Comparison of ENCODE assay signal across 14 cellular contexts in genomic region chr2:207044963-207045362, GRCh38.
DNase-seq lines count a peak whose midpoint lies in the region; ATAC-seq and TF ChIP-seq lines count a peak whose summit lies in the region.
"Had no signal": no experiment of that assay in that cellular context is flagged by ENCODE, and none has a peak within 500 bp of the region (broad histone marks: within the 10 kb centered on the region; RNA-seq: fewer than 3 reads in every experiment).

No MANE protein-coding gene starts in this region.

- H3K4me1 ChIP-seq in SJSA1 (replicated peaks) (peaks cover 67% of the 10 kb centered on the region), mesenchymal stem cell (ENCODE audit: control insufficient read depth, insufficient read depth, low read depth, low read length) (peaks cover 11% of the 10 kb centered on the region)

- H2BK120ac ChIP-seq in mesenchymal stem cell (ENCODE audit: low read depth, low read length) = peak overlapping the region; percentile 30

- H3K27ac ChIP-seq in SJSA1 = peak overlapping the region; percentile 96
- H3K27ac ChIP-seq in mesenchymal stem cell (ENCODE audit: low read length, poor library complexity, severe bottlenecking) = no peak overlapping the region
- H3K27ac ChIP-seq: BLaER1 treated with 17β-estradiol and CSF1 and Interleukin-3, amounts not matched to agents 10 nM and 100 nM had no signal

- DNase-seq in DMS53 (lab: John Stamatoyannopoulos, UW) (peak; percentile 40), SJSA1 (ENCODE audit: low read depth in 1 of 2, low spot score in 2 of 2) (no peak), left lobe of liver (ENCODE audit: low spot score) (no peak), mesenchymal stem cell (no peak), occipital lobe (lab: John Stamatoyannopoulos, UW) (no peak), erythroblast (lab: John Stamatoyannopoulos, UW) (no peak)
- DNase-seq in activated naive CD4-positive, alpha-beta T cell treated with Interleukin-2 at 50 U/mL for 16 hours = no peak
- DNase-seq: CD8-positive, alpha-beta memory T cell; DMS 273 treated with DMSO at 0.1 percent for 48 hours; GDM1; HCEC 1CT had no signal

- H3K14ac ChIP-seq in mesenchymal stem cell (ENCODE audit: low read length in 2 of 2) = no peak overlapping the region

- H4K91ac ChIP-seq in mesenchymal stem cell (ENCODE audit: low read length) = no peak overlapping the region

- ATAC-seq in left lobe of liver (peak; percentile 54), HG02938 (IDR thresholded peaks at IDR 0.05; ENCODE audit: unreplicated experiment) (no peak)
- ATAC-seq: GM23338 had no signal

- WGBS in mesenchymal stem cell = 78% methylated on average over 2 of the region's 2 CpGs

- H2BK5ac ChIP-seq in mesenchymal stem cell (ENCODE audit: low read depth, low read length, poor library complexity, severe bottlenecking) = no peak overlapping the region

- H3K9me3 ChIP-seq in SJSA1 (replicated peaks) (no peaks in the 10 kb centered on the region), mesenchymal stem cell (ENCODE audit: control insufficient read depth, low read length) (no peaks in the 10 kb centered on the region)
- H3K9me3 ChIP-seq: BLaER1 treated with 17β-estradiol and CSF1 and Interleukin-3, amounts not matched to agents 10 nM and 100 nM had no signal

- no peak overlapping the region for H3K4me2 ChIP-seq in mesenchymal stem cell (ENCODE audit: low read length, poor library complexity, severe bottlenecking)
- H3K4me2 ChIP-seq: GM23338 had no signal

- no peak overlapping the region for H2AK5ac ChIP-seq in mesenchymal stem cell (ENCODE audit: low read length, severe bottlenecking)

- peak overlapping the region; percentile 33 for H4K8ac ChIP-seq in mesenchymal stem cell (ENCODE audit: low read length)

- H3K36me3 ChIP-seq in SJSA1 = no peaks in the 10 kb centered on the region
- no peaks in the 10 kb centered on the region for H3K36me3 ChIP-seq in mesenchymal stem cell (ENCODE audit: control insufficient read depth in 1 of 2, insufficient read depth in 2 of 2, low read depth in 1 of 2, low read length in 2 of 2)
- H3K36me3 ChIP-seq: BLaER1 treated with 17β-estradiol and CSF1 and Interleukin-3, amounts not matched to agents 10 nM and 100 nM had no signal

- peak overlapping the region; percentile 35 for H2BK15ac ChIP-seq in mesenchymal stem cell (ENCODE audit: low read depth, poor library complexity, severe bottlenecking)

- peak overlapping the region; percentile 59 to 74 for H3K4ac ChIP-seq in mesenchymal stem cell (ENCODE audit: low read depth in 1 of 2, low read length in 2 of 2)

- H3K9ac ChIP-seq in mesenchymal stem cell (ENCODE audit: low read length) = no peak overlapping the region
- H3K9ac ChIP-seq: BLaER1 treated with 17β-estradiol and CSF1 and Interleukin-3, amounts not matched to agents 10 nM and 100 nM had no signal

- peak overlapping the region in 1 of 2 experiments; percentile 40 for H3K18ac ChIP-seq in mesenchymal stem cell (ENCODE audit: low read depth in 1 of 2, low read length in 2 of 2)

- no peak for TF ChIP-seq POLR2A in erythroblast (IDR thresholded peaks at IDR 0.05; ENCODE audit: low read length)

- no peaks in the 10 kb centered on the region for H3K27me3 ChIP-seq in SJSA1 (replicated peaks)
- H3K27me3 ChIP-seq in mesenchymal stem cell (ENCODE audit: control insufficient read depth in 1 of 2, insufficient read depth in 1 of 2, low read length in 2 of 2) = no peaks in the 10 kb centered on the region
- H3K27me3 ChIP-seq: BLaER1 treated with 17β-estradiol and CSF1 and Interleukin-3, amounts not matched to agents 10 nM and 100 nM had no signal

- H3K23ac ChIP-seq in mesenchymal stem cell (ENCODE audit: low read length in 2 of 2) = no peak overlapping the region

- H3K4me3 ChIP-seq in SJSA1 (no peak overlapping the region), mesenchymal stem cell (ENCODE audit: insufficient read depth in 1 of 2, low read depth in 1 of 2, low read length in 2 of 2) (no peak overlapping the region)
- H3K4me3 ChIP-seq: BLaER1 treated with 17β-estradiol and CSF1 and Interleukin-3, amounts not matched to agents 10 nM and 100 nM; GM23338 had no signal

- peak overlapping the region; percentile 33 to 70 for H2BK12ac ChIP-seq in mesenchymal stem cell (ENCODE audit: low read length in 2 of 2)

- H3K79me1 ChIP-seq in mesenchymal stem cell (replicated peaks; ENCODE audit: low read length, poor library complexity, severe bottlenecking) = no peaks in the 10 kb centered on the region

- no peak overlapping the region for H2AFZ ChIP-seq in mesenchymal stem cell (ENCODE audit: low read depth, low read length)
